1 cellular context compared by ENCODE assay signal in the genomic region with DNA sequence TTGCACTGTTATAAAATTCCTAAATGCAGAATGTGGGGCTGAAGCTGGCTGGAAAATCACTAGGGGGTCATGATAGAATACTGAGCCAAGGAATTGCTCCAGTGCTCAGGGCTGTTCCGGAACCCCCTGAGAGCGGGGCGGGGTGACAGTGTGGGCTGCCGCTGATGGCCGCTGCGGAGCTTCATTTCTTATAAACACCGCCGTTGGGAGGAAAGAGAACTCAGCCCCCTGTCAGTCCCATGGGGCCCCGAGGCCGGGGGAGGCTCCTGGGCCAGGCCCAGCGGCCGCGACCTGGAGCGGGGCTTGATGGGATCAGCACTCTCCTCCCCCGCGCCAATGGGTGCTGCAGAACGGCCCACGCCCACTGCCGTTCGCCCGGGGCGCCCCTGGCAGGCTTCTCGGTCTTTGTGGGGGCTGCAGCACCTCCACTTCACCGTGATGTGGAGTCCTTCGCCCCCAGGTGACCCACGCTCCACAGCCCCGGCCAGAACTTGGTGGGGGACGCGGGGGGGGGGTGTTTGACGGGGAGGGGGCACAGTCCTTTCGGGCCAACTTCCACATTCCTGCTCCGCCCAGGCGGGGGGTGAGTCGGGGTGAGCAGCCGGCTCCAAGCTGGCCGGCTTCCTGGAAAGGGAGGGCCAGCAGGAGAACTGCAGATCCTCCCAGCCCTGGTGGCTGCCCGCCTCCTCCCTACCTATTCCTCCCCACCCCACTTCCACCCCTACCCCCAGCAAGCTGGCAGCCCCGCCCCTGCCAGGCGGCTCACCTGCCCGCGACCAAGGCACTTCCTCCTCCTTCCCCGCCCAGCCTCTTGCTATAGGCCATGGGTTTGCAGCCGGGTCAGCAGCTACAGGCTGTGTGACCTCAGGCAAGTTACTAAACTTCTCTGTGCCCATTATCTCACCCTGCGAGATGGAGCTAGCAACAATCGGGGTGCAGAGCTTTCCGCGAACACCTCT.
A peak's percentile ranks its signal among the peaks of the same experiment; 100 is the strongest.
TF ChIP-seq lines count a peak whose summit lies in the region.

No MANE protein-coding gene starts in this region.

TF ChIP-seq in HepG2, 621 proteins besides CTCF, POLR2A, EP300 and RAD21 (continued from another document and continues in another):
- TF ChIP-seq, protein P1, sequence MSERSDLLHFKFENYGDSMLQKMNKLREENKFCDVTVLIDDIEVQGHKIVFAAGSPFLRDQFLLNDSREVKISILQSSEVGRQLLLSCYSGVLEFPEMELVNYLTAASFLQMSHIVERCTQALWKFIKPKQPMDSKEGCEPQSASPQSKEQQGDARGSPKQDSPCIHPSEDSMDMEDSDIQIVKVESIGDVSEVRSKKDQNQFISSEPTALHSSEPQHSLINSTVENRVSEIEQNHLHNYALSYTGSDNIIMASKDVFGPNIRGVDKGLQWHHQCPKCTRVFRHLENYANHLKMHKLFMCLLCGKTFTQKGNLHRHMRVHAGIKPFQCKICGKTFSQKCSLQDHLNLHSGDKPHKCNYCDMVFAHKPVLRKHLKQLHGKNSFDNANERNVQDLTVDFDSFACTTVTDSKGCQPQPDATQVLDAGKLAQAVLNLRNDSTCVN (CRISPR knock-in tag; IDR thresholded peaks at IDR 0.05; ENCODE audit: borderline replicate concordance) = no peak
- TF ChIP-seq, protein P2, sequence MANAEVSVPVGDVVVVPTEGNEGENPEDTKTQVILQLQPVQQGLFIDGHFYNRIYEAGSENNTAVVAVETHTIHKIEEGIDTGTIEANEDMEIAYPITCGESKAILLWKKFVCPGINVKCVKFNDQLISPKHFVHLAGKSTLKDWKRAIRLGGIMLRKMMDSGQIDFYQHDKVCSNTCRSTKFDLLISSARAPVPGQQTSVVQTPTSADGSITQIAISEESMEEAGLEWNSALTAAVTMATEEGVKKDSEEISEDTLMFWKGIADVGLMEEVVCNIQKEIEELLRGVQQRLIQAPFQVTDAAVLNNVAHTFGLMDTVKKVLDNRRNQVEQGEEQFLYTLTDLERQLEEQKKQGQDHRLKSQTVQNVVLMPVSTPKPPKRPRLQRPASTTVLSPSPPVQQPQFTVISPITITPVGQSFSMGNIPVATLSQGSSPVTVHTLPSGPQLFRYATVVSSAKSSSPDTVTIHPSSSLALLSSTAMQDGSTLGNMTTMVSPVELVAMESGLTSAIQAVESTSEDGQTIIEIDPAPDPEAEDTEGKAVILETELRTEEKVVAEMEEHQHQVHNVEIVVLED (CRISPR knock-in tag; IDR thresholded peaks at IDR 0.05; ENCODE audit: borderline replicate concordance) = no peak
- no peak for TF ChIP-seq AHR (CRISPR knock-in tag; IDR thresholded peaks at IDR 0.05)
- no peak; the same call in 1 of the 2 replicates for TF ChIP-seq ZNF317 (CRISPR knock-in tag; IDR thresholded peaks at IDR 0.05)
- peak; percentile 72 for TF ChIP-seq SALL1 (CRISPR knock-in tag; IDR thresholded peaks at IDR 0.05)
- TF ChIP-seq, protein P3, sequence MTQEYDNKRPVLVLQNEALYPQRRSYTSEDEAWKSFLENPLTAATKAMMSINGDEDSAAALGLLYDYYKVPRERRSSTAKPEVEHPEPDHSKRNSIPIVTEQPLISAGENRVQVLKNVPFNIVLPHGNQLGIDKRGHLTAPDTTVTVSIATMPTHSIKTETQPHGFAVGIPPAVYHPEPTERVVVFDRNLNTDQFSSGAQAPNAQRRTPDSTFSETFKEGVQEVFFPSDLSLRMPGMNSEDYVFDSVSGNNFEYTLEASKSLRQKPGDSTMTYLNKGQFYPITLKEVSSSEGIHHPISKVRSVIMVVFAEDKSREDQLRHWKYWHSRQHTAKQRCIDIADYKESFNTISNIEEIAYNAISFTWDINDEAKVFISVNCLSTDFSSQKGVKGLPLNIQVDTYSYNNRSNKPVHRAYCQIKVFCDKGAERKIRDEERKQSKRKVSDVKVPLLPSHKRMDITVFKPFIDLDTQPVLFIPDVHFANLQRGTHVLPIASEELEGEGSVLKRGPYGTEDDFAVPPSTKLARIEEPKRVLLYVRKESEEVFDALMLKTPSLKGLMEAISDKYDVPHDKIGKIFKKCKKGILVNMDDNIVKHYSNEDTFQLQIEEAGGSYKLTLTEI (CRISPR knock-in tag; conservative IDR thresholded peaks at IDR 0.05) = no peak
- TF ChIP-seq, protein P4, sequence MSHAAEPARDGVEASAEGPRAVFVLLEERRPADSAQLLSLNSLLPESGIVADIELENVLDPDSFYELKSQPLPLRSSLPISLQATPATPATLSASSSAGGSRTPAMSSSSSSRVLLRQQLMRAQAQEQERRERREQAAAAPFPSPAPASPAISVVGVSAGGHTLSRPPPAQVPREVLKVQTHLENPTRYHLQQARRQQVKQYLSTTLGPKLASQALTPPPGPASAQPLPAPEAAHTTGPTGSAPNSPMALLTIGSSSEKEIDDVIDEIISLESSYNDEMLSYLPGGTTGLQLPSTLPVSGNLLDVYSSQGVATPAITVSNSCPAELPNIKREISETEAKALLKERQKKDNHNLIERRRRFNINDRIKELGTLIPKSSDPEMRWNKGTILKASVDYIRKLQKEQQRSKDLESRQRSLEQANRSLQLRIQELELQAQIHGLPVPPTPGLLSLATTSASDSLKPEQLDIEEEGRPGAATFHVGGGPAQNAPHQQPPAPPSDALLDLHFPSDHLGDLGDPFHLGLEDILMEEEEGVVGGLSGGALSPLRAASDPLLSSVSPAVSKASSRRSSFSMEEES (CRISPR knock-in tag; IDR thresholded peaks at IDR 0.05) = 0 out of 2 replicates have a peak, but pooled peaks have one; percentile 22
- TF ChIP-seq HDAC1 (CRISPR knock-in tag; IDR thresholded peaks at IDR 0.05) = peak; percentile 53; the same call in 1 of the 2 replicates
- TF ChIP-seq, protein P5, sequence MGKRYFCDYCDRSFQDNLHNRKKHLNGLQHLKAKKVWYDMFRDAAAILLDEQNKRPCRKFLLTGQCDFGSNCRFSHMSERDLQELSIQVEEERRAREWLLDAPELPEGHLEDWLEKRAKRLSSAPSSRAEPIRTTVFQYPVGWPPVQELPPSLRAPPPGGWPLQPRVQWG (CRISPR knock-in tag; IDR thresholded peaks at IDR 0.05; ENCODE audit: borderline replicate concordance, low read depth) = no peak
- no peak for TF ChIP-seq SMYD3 (CRISPR knock-in tag; IDR thresholded peaks at IDR 0.05)
- TF ChIP-seq, protein P6, sequence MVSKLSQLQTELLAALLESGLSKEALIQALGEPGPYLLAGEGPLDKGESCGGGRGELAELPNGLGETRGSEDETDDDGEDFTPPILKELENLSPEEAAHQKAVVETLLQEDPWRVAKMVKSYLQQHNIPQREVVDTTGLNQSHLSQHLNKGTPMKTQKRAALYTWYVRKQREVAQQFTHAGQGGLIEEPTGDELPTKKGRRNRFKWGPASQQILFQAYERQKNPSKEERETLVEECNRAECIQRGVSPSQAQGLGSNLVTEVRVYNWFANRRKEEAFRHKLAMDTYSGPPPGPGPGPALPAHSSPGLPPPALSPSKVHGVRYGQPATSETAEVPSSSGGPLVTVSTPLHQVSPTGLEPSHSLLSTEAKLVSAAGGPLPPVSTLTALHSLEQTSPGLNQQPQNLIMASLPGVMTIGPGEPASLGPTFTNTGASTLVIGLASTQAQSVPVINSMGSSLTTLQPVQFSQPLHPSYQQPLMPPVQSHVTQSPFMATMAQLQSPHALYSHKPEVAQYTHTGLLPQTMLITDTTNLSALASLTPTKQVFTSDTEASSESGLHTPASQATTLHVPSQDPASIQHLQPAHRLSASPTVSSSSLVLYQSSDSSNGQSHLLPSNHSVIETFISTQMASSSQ (IDR thresholded peaks at IDR 0.05; ENCODE audit: low read depth) = no peak
- TF ChIP-seq, protein P6 (CRISPR knock-in tag; IDR thresholded peaks at IDR 0.05; ENCODE audit: borderline replicate concordance) = no peak
- TF ChIP-seq REXO4 (CRISPR knock-in tag; IDR thresholded peaks at IDR 0.05; ENCODE audit: borderline replicate concordance) = no peak
- TF ChIP-seq ZNF670 (CRISPR knock-in tag; IDR thresholded peaks at IDR 0.05; ENCODE audit: borderline replicate concordance) = peak; percentile 47; the same call in 1 of the 2 replicates
- no peak for TF ChIP-seq GZF1 (CRISPR knock-in tag; IDR thresholded peaks at IDR 0.05)
- TF ChIP-seq, protein P7, sequence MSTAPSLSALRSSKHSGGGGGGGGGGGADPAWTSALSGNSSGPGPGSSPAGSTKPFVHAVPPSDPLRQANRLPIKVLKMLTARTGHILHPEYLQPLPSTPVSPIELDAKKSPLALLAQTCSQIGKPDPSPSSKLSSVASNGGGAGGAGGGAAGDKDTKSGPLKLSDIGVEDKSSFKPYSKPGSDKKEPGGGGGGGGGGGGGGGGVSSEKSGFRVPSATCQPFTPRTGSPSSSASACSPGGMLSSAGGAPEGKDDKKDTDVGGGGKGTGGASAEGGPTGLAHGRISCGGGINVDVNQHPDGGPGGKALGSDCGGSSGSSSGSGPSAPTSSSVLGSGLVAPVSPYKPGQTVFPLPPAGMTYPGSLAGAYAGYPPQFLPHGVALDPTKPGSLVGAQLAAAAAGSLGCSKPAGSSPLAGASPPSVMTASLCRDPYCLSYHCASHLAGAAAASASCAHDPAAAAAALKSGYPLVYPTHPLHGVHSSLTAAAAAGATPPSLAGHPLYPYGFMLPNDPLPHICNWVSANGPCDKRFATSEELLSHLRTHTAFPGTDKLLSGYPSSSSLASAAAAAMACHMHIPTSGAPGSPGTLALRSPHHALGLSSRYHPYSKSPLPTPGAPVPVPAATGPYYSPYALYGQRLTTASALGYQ (CRISPR knock-in tag; IDR thresholded peaks at IDR 0.05) = no peak
- 0 out of 2 replicates have a peak, but pooled peaks have one; percentile 23 for TF ChIP-seq RNF2 (conservative IDR thresholded peaks at IDR 0.05; ENCODE audit: low read depth)
- TF ChIP-seq, protein P8, sequence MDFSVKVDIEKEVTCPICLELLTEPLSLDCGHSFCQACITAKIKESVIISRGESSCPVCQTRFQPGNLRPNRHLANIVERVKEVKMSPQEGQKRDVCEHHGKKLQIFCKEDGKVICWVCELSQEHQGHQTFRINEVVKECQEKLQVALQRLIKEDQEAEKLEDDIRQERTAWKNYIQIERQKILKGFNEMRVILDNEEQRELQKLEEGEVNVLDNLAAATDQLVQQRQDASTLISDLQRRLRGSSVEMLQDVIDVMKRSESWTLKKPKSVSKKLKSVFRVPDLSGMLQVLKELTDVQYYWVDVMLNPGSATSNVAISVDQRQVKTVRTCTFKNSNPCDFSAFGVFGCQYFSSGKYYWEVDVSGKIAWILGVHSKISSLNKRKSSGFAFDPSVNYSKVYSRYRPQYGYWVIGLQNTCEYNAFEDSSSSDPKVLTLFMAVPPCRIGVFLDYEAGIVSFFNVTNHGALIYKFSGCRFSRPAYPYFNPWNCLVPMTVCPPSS (IDR thresholded peaks at IDR 0.05) = no peak
- TF ChIP-seq SNRNP70 (IDR thresholded peaks at IDR 0.05; ENCODE audit: low read depth, low read length) = no peak
- TF ChIP-seq NR2F2 (IDR thresholded peaks at IDR 0.05; ENCODE audit: borderline replicate concordance, low read depth) = 0 out of 2 replicates have a peak, but pooled peaks have one; percentile 37
- TF ChIP-seq HNRNPL (IDR thresholded peaks at IDR 0.05; ENCODE audit: low read depth, low read length) = peak; percentile 60
- no peak for TF ChIP-seq ZNF446 (CRISPR knock-in tag; IDR thresholded peaks at IDR 0.05)
- no peak for TF ChIP-seq ZC3H13 (CRISPR knock-in tag; IDR thresholded peaks at IDR 0.05)
- no peak for TF ChIP-seq SNAI1 (CRISPR knock-in tag; IDR thresholded peaks at IDR 0.05; ENCODE audit: borderline replicate concordance)
- TF ChIP-seq ZNF839 (CRISPR knock-in tag; IDR thresholded peaks at IDR 0.05; ENCODE audit: borderline replicate concordance) = no peak
- TF ChIP-seq, protein P9, sequence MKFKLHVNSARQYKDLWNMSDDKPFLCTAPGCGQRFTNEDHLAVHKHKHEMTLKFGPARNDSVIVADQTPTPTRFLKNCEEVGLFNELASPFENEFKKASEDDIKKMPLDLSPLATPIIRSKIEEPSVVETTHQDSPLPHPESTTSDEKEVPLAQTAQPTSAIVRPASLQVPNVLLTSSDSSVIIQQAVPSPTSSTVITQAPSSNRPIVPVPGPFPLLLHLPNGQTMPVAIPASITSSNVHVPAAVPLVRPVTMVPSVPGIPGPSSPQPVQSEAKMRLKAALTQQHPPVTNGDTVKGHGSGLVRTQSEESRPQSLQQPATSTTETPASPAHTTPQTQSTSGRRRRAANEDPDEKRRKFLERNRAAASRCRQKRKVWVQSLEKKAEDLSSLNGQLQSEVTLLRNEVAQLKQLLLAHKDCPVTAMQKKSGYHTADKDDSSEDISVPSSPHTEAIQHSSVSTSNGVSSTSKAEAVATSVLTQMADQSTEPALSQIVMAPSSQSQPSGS (CRISPR knock-in tag; IDR thresholded peaks at IDR 0.05) = no peak; the same call in 1 of the 2 replicates
- 0 out of 2 replicates have a peak, but pooled peaks have one; percentile 28 for TF ChIP-seq GFI1 (CRISPR knock-in tag; IDR thresholded peaks at IDR 0.05; ENCODE audit: borderline replicate concordance)
- TF ChIP-seq KDM4B (CRISPR knock-in tag; IDR thresholded peaks at IDR 0.05) = peak; percentile 24; the same call in 1 of the 2 replicates
- TF ChIP-seq REL (CRISPR knock-in tag; conservative IDR thresholded peaks at IDR 0.05) = no peak
- TF ChIP-seq FOXA3 (CRISPR knock-in tag; IDR thresholded peaks at IDR 0.05) = peak; percentile 20; the same call in 1 of the 2 replicates
- no peak for TF ChIP-seq SMAD9 (CRISPR knock-in tag; IDR thresholded peaks at IDR 0.05)
- TF ChIP-seq, protein P10, sequence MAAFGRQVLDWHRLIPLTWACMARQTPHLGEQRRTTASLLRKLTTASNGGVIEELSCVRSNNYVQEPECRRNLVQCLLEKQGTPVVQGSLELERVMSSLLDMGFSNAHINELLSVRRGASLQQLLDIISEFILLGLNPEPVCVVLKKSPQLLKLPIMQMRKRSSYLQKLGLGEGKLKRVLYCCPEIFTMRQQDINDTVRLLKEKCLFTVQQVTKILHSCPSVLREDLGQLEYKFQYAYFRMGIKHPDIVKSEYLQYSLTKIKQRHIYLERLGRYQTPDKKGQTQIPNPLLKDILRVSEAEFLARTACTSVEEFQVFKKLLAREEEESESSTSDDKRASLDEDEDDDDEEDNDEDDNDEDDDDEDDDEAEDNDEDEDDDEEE (CRISPR knock-in tag; IDR thresholded peaks at IDR 0.05) = 0 out of 2 replicates have a peak, but pooled peaks have one; percentile 12
- peak; percentile 89 for TF ChIP-seq RBFOX2 (IDR thresholded peaks at IDR 0.05; ENCODE audit: low read depth, low read length)
- TF ChIP-seq RBM39 (IDR thresholded peaks at IDR 0.05; ENCODE audit: low read depth, low read length, poor library complexity, severe bottlenecking) = peak; percentile 78
- peak; percentile 30; the same call in 1 of the 2 replicates for TF ChIP-seq MYC (CRISPR knock-in tag; IDR thresholded peaks at IDR 0.05; ENCODE audit: borderline replicate concordance)
- TF ChIP-seq ATRX (CRISPR knock-in tag; IDR thresholded peaks at IDR 0.05; ENCODE audit: borderline replicate concordance) = no peak
